Comparison of ENCODE assay signal across 31 cellular contexts in the genomic region with DNA sequence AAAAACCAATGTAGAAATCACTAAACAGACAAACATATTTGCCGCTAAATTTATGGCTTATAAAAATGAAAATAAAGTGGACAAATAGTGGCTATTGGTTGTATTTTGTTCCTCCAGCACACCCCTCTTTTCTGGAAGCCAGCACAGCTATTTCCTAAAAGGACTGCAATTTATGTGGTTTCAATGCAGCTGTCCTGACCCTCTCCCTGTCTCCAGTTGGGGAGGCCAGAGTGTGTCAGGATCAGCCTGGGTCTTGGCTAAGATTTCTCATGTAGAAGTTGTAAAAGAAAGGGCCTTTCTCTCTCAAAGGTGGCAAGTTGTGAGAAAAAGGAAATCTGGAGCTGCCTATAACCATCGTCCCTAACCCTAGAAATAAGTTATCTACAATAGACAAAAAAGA.
"Had no signal": no experiment of that assay in that cellular context is flagged by ENCODE, and none has a peak within 500 bp of the region (broad histone marks: within the 10 kb centered on the region; RNA-seq: fewer than 3 reads in every experiment).

No MANE protein-coding gene starts in this region.

- H3K4me1 ChIP-seq: adrenal gland, body of pancreas, breast epithelium had no signal

- H3K27me3 ChIP-seq: adrenal gland, body of pancreas, brain microvascular endothelial cell, breast epithelium had no signal

- ATAC-seq: activated CD8-positive, alpha-beta T cell treated with anti-CD3 and anti-CD28 coated beads for 36 hours; activated naive CD4-positive, alpha-beta T cell treated with anti-CD3 and anti-CD28 coated beads, Interleukin-2, amount 50 U/mL, for 72 hours; activated T-cell treated with anti-CD3 and anti-CD28 coated beads, Interleukin-2, amount 50 U/mL, for 4 hours; activated T-cell treated with anti-CD3 and anti-CD28 coated beads, Interleukin-2, amount 50 U/mL, for 72 hours; activated T-helper 17 cell treated with anti-CD3 and anti-CD28 coated beads, Interleukin-2, amount 50 U/mL, for 72 hours; body of pancreas had no signal

- H3K4me3 ChIP-seq: adrenal gland, body of pancreas, breast epithelium had no signal

- H3K36me3 ChIP-seq: adrenal gland, brain microvascular endothelial cell, breast epithelium had no signal

- DNase-seq: activated B cell treated with CpG ODN at 0.5 μM for 24 hours; activated CD4-positive, alpha-beta memory T cell treated with anti-CD3 and anti-CD28 coated beads for 36 hours; activated CD4-positive, alpha-beta T cell treated with anti-CD3 and anti-CD28 coated beads for 4 hours; activated CD4-positive, alpha-beta T cell treated with anti-CD3 and anti-CD28 coated beads, Interleukin-2, amount 10 ng/mL, durations not matched to agents 24 days and 14 days; activated CD4-positive, alpha-beta T cell treated with anti-CD3 and anti-CD28 coated beads, Interleukin-2, amount 50 U/mL, for 1 hour; activated CD4-positive, alpha-beta T cell treated with anti-CD3 and anti-CD28 coated beads, Interleukin-2, amount 50 U/mL, for 4 hours; activated CD4-positive, CD25-positive, alpha-beta regulatory T cell treated with anti-CD3 and anti-CD28 coated beads, Interleukin-2, amount 50 U/mL, for 72 hours; activated CD8-positive, alpha-beta memory T cell treated with anti-CD3 and anti-CD28 coated beads, Interleukin-2, amount 50 U/mL, for 4 hours; activated CD8-positive, alpha-beta T cell treated with anti-CD3 and anti-CD28 coated beads for 36 hours; activated effector memory CD4-positive, alpha-beta T cell treated with anti-CD3 and anti-CD28 coated beads, Interleukin-2, amount 50 U/mL, for 16 hours; activated gamma-delta T cell treated with Interleukin-2 at 50 U/mL for 16 hours; activated naive CD4-positive, alpha-beta T cell; activated naive CD4-positive, alpha-beta T cell treated with anti-CD3 and anti-CD28 coated beads for 36 hours; activated naive CD4-positive, alpha-beta T cell treated with anti-CD3 and anti-CD28 coated beads, Interleukin-2, amount 50 U/mL, for 16 hours; activated naive CD8-positive, alpha-beta T cell treated with anti-CD3 and anti-CD28 coated beads for 36 hours; activated T-cell treated with anti-CD3 and anti-CD28 coated beads for 4 hours; activated T-cell treated with anti-CD3 and anti-CD28 coated beads, Interleukin-2, amount 50 U/mL, for 1 hour; activated T-cell treated with anti-CD3 and anti-CD28 coated beads, Interleukin-2, amount 50 U/mL, for 4 hours; activated T-cell treated with anti-CD3 and anti-CD28 coated beads, Interleukin-2, amount 50 U/mL, for 72 hours; adrenal gland; amniotic stem cell; aorta; body of pancreas; brain microvascular endothelial cell; central memory CD4-positive, alpha-beta T cell; T-helper 2 cell; T-helper 9 cell had no signal

- H3K27ac ChIP-seq: adrenal gland, body of pancreas, brain microvascular endothelial cell, breast epithelium, VCaP had no signal

- H3K9me3 ChIP-seq: adrenal gland, body of pancreas had no signal
